1 cellular context compared by ENCODE assay signal in genomic region chr4:74237425-74237966, GRCh38.
TF ChIP-seq lines count a peak whose summit lies in the region.

No MANE protein-coding gene starts in this region.

TF ChIP-seq in GM23338, 12 proteins besides CTCF, POLR2A, EP300 and RAD21 (continued from another document):
- TF ChIP-seq, protein P1, sequence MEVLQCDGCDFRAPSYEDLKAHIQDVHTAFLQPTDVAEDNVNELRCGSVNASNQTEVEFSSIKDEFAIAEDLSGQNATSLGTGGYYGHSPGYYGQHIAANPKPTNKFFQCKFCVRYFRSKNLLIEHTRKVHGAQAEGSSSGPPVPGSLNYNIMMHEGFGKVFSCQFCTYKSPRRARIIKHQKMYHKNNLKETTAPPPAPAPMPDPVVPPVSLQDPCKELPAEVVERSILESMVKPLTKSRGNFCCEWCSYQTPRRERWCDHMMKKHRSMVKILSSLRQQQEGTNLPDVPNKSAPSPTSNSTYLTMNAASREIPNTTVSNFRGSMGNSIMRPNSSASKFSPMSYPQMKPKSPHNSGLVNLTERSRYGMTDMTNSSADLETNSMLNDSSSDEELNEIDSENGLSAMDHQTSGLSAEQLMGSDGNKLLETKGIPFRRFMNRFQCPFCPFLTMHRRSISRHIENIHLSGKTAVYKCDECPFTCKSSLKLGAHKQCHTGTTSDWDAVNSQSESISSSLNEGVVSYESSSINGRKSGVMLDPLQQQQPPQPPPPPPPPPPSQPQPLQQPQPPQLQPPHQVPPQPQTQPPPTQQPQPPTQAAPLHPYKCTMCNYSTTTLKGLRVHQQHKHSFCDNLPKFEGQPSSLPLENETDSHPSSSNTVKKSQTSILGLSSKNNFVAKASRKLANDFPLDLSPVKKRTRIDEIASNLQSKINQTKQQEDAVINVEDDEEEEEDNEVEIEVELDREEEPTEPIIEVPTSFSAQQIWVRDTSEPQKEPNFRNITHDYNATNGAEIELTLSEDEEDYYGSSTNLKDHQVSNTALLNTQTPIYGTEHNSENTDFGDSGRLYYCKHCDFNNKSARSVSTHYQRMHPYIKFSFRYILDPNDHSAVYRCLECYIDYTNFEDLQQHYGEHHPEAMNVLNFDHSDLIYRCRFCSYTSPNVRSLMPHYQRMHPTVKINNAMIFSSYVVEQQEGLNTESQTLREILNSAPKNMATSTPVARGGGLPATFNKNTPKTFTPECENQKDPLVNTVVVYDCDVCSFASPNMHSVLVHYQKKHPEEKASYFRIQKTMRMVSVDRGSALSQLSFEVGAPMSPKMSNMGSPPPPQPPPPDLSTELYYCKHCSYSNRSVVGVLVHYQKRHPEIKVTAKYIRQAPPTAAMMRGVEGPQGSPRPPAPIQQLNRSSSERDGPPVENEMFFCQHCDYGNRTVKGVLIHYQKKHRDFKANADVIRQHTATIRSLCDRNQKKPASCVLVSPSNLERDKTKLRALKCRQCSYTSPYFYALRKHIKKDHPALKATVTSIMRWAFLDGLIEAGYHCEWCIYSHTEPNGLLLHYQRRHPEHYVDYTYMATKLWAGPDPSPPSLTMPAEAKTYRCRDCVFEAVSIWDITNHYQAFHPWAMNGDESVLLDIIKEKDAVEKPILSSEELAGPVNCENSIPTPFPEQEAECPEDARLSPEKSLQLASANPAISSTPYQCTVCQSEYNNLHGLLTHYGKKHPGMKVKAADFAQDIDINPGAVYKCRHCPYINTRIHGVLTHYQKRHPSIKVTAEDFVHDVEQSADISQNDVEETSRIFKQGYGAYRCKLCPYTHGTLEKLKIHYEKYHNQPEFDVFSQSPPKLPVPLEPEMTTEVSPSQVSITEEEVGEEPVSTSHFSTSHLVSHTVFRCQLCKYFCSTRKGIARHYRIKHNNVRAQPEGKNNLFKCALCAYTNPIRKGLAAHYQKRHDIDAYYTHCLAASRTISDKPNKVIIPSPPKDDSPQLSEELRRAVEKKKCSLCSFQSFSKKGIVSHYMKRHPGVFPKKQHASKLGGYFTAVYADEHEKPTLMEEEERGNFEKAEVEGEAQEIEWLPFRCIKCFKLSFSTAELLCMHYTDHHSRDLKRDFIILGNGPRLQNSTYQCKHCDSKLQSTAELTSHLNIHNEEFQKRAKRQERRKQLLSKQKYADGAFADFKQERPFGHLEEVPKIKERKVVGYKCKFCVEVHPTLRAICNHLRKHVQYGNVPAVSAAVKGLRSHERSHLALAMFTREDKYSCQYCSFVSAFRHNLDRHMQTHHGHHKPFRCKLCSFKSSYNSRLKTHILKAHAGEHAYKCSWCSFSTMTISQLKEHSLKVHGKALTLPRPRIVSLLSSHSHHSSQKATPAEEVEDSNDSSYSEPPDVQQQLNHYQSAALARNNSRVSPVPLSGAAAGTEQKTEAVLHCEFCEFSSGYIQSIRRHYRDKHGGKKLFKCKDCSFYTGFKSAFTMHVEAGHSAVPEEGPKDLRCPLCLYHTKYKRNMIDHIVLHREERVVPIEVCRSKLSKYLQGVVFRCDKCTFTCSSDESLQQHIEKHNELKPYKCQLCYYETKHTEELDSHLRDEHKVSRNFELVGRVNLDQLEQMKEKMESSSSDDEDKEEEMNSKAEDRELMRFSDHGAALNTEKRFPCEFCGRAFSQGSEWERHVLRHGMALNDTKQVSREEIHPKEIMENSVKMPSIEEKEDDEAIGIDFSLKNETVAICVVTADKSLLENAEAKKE (CRISPR knock-in tag; IDR thresholded peaks at IDR 0.05) = no peak
- no peak for TF ChIP-seq JUNB (IDR thresholded peaks at IDR 0.05; ENCODE audit: unreplicated experiment)
- no peak for TF ChIP-seq ZNF331 (CRISPR knock-in tag; IDR thresholded peaks at IDR 0.05; ENCODE audit: low read depth)
- TF ChIP-seq, protein P2, sequence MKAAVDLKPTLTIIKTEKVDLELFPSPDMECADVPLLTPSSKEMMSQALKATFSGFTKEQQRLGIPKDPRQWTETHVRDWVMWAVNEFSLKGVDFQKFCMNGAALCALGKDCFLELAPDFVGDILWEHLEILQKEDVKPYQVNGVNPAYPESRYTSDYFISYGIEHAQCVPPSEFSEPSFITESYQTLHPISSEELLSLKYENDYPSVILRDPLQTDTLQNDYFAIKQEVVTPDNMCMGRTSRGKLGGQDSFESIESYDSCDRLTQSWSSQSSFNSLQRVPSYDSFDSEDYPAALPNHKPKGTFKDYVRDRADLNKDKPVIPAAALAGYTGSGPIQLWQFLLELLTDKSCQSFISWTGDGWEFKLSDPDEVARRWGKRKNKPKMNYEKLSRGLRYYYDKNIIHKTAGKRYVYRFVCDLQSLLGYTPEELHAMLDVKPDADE (IDR thresholded peaks at IDR 0.05) = no peak
- no peak for TF ChIP-seq CREB1 (CRISPR knock-in tag; IDR thresholded peaks at IDR 0.05; ENCODE audit: low read depth)
- TF ChIP-seq ZNF114 (CRISPR knock-in tag; IDR thresholded peaks at IDR 0.05) = no peak
- TF ChIP-seq, protein P3, sequence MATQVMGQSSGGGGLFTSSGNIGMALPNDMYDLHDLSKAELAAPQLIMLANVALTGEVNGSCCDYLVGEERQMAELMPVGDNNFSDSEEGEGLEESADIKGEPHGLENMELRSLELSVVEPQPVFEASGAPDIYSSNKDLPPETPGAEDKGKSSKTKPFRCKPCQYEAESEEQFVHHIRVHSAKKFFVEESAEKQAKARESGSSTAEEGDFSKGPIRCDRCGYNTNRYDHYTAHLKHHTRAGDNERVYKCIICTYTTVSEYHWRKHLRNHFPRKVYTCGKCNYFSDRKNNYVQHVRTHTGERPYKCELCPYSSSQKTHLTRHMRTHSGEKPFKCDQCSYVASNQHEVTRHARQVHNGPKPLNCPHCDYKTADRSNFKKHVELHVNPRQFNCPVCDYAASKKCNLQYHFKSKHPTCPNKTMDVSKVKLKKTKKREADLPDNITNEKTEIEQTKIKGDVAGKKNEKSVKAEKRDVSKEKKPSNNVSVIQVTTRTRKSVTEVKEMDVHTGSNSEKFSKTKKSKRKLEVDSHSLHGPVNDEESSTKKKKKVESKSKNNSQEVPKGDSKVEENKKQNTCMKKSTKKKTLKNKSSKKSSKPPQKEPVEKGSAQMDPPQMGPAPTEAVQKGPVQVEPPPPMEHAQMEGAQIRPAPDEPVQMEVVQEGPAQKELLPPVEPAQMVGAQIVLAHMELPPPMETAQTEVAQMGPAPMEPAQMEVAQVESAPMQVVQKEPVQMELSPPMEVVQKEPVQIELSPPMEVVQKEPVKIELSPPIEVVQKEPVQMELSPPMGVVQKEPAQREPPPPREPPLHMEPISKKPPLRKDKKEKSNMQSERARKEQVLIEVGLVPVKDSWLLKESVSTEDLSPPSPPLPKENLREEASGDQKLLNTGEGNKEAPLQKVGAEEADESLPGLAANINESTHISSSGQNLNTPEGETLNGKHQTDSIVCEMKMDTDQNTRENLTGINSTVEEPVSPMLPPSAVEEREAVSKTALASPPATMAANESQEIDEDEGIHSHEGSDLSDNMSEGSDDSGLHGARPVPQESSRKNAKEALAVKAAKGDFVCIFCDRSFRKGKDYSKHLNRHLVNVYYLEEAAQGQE (IDR thresholded peaks at IDR 0.05; ENCODE audit: unreplicated experiment) = no peak
